ENCODE assay signal across 10 cellular contexts in the genomic region with DNA sequence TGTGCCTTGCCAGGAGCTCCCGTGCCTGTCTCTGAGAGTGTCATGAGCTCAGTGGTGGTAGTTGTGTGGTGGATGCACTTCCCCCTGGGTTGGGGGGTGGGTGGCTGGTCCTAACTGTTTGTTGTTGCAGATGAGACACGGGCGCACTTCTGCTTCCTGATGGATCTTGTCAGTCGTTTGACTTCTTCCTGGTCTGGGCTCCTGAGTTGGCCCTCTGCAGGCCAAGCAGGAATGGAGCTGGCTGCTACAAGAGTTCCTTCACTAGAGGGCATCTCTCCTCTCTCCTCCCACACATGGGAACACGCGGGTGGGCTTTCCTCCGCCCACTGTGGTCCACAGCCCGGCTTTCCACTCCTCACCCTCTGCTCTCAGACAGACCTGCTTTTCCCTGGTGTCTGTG.
DNase-seq lines count a peak whose midpoint lies in the region; ATAC-seq and TF ChIP-seq lines count a peak whose summit lies in the region.
"Had no signal": no experiment of that assay in that cellular context is flagged by ENCODE, and none has a peak within 500 bp of the region (broad histone marks: within the 10 kb centered on the region; RNA-seq: fewer than 3 reads in every experiment).

No MANE protein-coding gene starts in this region.

- POLR2A ChIA-PET in CD8-positive, alpha-beta memory T cell (lab: Charles Lee): no interaction called here

- in situ Hi-C loops in ACHN (cut with HindIII; ENCODE audit: low pct_ligation_motif_present, low pct_unique_long_range_greater_than_20kb, low sequenced_read_pairs): no loop called here

- no peaks in the 10 kb centered on the region for H3K36me3 Mint-ChIP-seq in natural killer cell
- no peaks in the 10 kb centered on the region for H3K36me3 Mint-ChIP-seq in CD8-positive, alpha-beta memory T cell
- H3K36me3 Mint-ChIP-seq: naive thymus-derived CD8-positive, alpha-beta T cell had no signal

- peak; percentile 5 for TF ChIP-seq CTCF in GM12873 (IDR thresholded peaks at IDR 0.05; ENCODE audit: insufficient read depth, low read depth, low read length, missing control alignments)
- peak; percentile 24 for TF ChIP-seq CTCF in RWPE2 (IDR thresholded peaks at IDR 0.05; ENCODE audit: poor library complexity, severe bottlenecking)
- peak; percentile 55 for TF ChIP-seq CTCF in foreskin keratinocyte (conservative IDR thresholded peaks at IDR 0.05)
- no peak for TF ChIP-seq CTCF in natural killer cell (IDR thresholded peaks at IDR 0.05)

- CTCF ChIA-PET in CD8-positive, alpha-beta memory T cell (lab: Charles Lee): no interaction called here

- intact Hi-C loops in natural killer cell (cut with micrococcal nuclease): no loop called here

- no peaks in the 10 kb centered on the region for H3K4me1 Mint-ChIP-seq in natural killer cell
- peaks cover 0 to 14% (median 3%) of the 10 kb centered on the region in 3 donors for H3K4me1 Mint-ChIP-seq in CD8-positive, alpha-beta memory T cell

- no peak overlapping the region for H3K4me3 ChIP-seq in RWPE2 (ENCODE audit: severe bottlenecking)
- H3K4me3 ChIP-seq in CD8-positive, alpha-beta memory T cell (ENCODE audit: low read length): no peak overlapping the region
- H3K4me3 ChIP-seq: SJSA1 had no signal

- H3K4me3 Mint-ChIP-seq in natural killer cell: no peak overlapping the region
- H3K4me3 Mint-ChIP-seq in CD8-positive, alpha-beta memory T cell: no peak overlapping the region

- H3K4me1 ChIP-seq in RWPE2 (ENCODE audit: insufficient read depth, poor library complexity, severe bottlenecking) (no peaks in the 10 kb centered on the region), foreskin keratinocyte (no peaks in the 10 kb centered on the region)
- no peaks in the 10 kb centered on the region for H3K4me1 ChIP-seq in CD8-positive, alpha-beta memory T cell (ENCODE audit: insufficient read depth, low read length)
- H3K4me1 ChIP-seq: SJSA1 had no signal

- no peaks in the 10 kb centered on the region for H3K9me3 Mint-ChIP-seq in natural killer cell
- H3K9me3 Mint-ChIP-seq in CD8-positive, alpha-beta memory T cell: no peaks in the 10 kb centered on the region
- H3K9me3 Mint-ChIP-seq: naive thymus-derived CD8-positive, alpha-beta T cell had no signal

- no peaks in the 10 kb centered on the region for H3K9me3 ChIP-seq in RWPE2 (ENCODE audit: severe bottlenecking)
- no peaks in the 10 kb centered on the region for H3K9me3 ChIP-seq in CD8-positive, alpha-beta memory T cell (ENCODE audit: low read length)
- H3K9me3 ChIP-seq: SJSA1 had no signal

- peaks cover 29 to 56% of the 10 kb centered on the region in 2 donors for H3K27me3 Mint-ChIP-seq in natural killer cell (ENCODE audit: low read depth in 2 of 2)
- H3K27me3 Mint-ChIP-seq in CD8-positive, alpha-beta memory T cell: peaks cover 14 to 40% of the 10 kb centered on the region in 2 donors

- H3K27me3 ChIP-seq in RWPE2 (ENCODE audit: insufficient read depth, poor library complexity, severe bottlenecking): no peaks in the 10 kb centered on the region
- H3K27me3 ChIP-seq in foreskin keratinocyte: peaks cover 5% of the 10 kb centered on the region
- no peaks in the 10 kb centered on the region for H3K27me3 ChIP-seq in CD8-positive, alpha-beta memory T cell (ENCODE audit: insufficient read depth, low read length, poor library complexity, severe bottlenecking)

- H3K27ac ChIP-seq in RWPE2 (ENCODE audit: poor library complexity, severe bottlenecking) (no peak overlapping the region), foreskin keratinocyte (no peak overlapping the region)
- H3K27ac ChIP-seq in CD8-positive, alpha-beta memory T cell (ENCODE audit: low read depth, low read length): no peak overlapping the region
- H3K27ac ChIP-seq: SJSA1 had no signal

- H3K36me3 ChIP-seq in RWPE2 (ENCODE audit: low read depth): no peaks in the 10 kb centered on the region
- no peaks in the 10 kb centered on the region for H3K36me3 ChIP-seq in CD8-positive, alpha-beta memory T cell (ENCODE audit: insufficient read depth, low read length)
- H3K36me3 ChIP-seq: SJSA1 had no signal

- ATAC-seq in RWPE2 (ENCODE audit: low read depth) (no peak), foreskin keratinocyte (no peak), GM21576 (IDR thresholded peaks at IDR 0.05; ENCODE audit: unreplicated experiment) (no peak), natural killer cell (no peak), GM18861 (IDR thresholded peaks at IDR 0.05; ENCODE audit: unreplicated experiment) (no peak)
- ATAC-seq: naive thymus-derived CD8-positive, alpha-beta T cell had no signal

- DNase-seq in ACHN: peak; percentile 12
- no peak for DNase-seq in RWPE2 (ENCODE audit: low spot score)
- DNase-seq in foreskin keratinocyte: peak in 1 of 2 donors; percentile 42
- DNase-seq in natural killer cell: no peak
- no peak for DNase-seq in CD8-positive, alpha-beta memory T cell
- DNase-seq: naive thymus-derived CD8-positive, alpha-beta T cell had no signal

- H3K27ac Mint-ChIP-seq in natural killer cell: no peak overlapping the region
- no peak overlapping the region for H3K27ac Mint-ChIP-seq in CD8-positive, alpha-beta memory T cell
